ENCODE assay signal across 8 cellular contexts in the genomic region with DNA sequence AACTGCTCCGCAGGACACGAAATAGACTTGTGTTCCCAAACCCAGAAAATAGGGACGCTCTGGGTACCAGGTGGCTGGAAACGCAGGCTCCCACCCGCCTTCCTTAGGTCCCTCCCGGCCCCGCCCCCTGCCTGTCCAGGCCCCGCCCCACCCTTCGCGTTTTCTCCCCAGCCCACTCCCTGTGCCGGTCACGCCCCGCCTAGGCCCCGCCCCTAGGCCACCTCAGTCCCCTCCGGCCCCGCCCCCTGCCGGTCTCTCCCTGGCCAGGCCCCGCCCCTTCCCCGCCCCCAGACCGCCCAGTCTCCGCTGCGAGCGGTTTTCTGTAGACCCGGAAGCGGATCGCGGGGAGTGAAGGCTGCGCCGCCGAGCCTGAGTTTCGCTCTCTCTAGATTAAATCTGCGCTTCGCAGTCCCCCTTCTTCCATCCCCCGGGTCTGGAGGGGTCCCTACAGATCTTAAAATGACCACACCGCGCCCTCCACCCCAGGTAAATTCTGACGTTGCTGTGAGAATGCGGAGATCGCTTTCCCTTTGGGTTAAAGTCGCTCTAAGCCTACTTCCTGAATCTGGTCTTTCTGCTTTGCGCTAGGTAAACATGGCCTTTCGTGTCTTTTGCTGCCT. TPM values are rescaled to one million over a fixed set of nuclear protein-coding genes. Genes with fewer than 3 reads are reported as not detected.
DNase-seq lines count a peak whose midpoint lies in the region; ATAC-seq and TF ChIP-seq lines count a peak whose summit lies in the region.

No MANE protein-coding gene starts in this region.

- intact Hi-C loops in Right ventricle myocardium superior (cut with DNase I): loop anchor here (10.0 kb wide), 1 partner anchor 168 kb away; a partner anchor contains a TSS

- H3K36me3 Mint-ChIP-seq in activated naive CD8-positive, alpha-beta T cell treated with anti-CD3 and anti-CD28 coated beads, Interleukin-2, amount 10 ng/mL, durations not matched to agents 7 days and 5 days: peaks cover 45% of the 10 kb centered on the region

- H3K9me3 ChIP-seq in DND-41 (ENCODE audit: insufficient read depth, low read length, severe bottlenecking) (no peaks in the 10 kb centered on the region), HUES6 (ENCODE audit: control insufficient read depth, insufficient read depth, low read depth, low read length) (peaks cover 23% of the 10 kb centered on the region), SK-N-SH (no peaks in the 10 kb centered on the region), osteoblast (ENCODE audit: low read depth, low read length) (no peaks in the 10 kb centered on the region)

- peaks cover 40% of the 10 kb centered on the region for H3K4me1 ChIP-seq in DND-41 (ENCODE audit: insufficient read depth, low read length)
- 0 out of 2 replicates have a peak, but pooled peaks cover 2% of the 10 kb centered on the region for H3K4me1 ChIP-seq in HUES6 (ENCODE audit: control insufficient read depth, insufficient read depth, low read length)
- H3K4me1 ChIP-seq in SK-N-SH (ENCODE audit: control insufficient read depth in 1 of 2, insufficient read depth in 2 of 2, low read depth in 1 of 2, low read length in 1 of 2): peaks cover 0 to 5% of the 10 kb centered on the region in 2 experiments; a peak in 1 of 4 replicates
- peaks cover 6% of the 10 kb centered on the region for H3K4me1 ChIP-seq in osteoblast (ENCODE audit: insufficient read depth, low read length)

- peak overlapping the region; percentile 77 for H3K9ac ChIP-seq in DND-41 (ENCODE audit: low read depth, low read length)
- peak overlapping the region; percentile 63 for H3K9ac ChIP-seq in HUES6 (ENCODE audit: low read length)
- H3K9ac ChIP-seq in SK-N-SH: peak overlapping the region; percentile 75

- H3K4me3 Mint-ChIP-seq in activated naive CD8-positive, alpha-beta T cell treated with anti-CD3 and anti-CD28 coated beads, Interleukin-2, amount 10 ng/mL, durations not matched to agents 7 days and 5 days: peak overlapping the region; percentile 93

- no peak for TF ChIP-seq EP300 in SK-N-SH (IDR thresholded peaks at IDR 0.05; ENCODE audit: borderline replicate concordance in 1 of 2, low read depth in 1 of 2, low read length in 1 of 2)

- DNase-seq in DND-41: peak; percentile 98
- peak; percentile 99 for DNase-seq in SK-N-SH
- DNase-seq in activated naive CD8-positive, alpha-beta T cell treated with anti-CD3 and anti-CD28 coated beads, Interleukin-2, amount 10 ng/mL, durations not matched to agents 7 days and 5 days: peak; percentile 95
- DNase-seq in Right ventricle myocardium superior: peak; percentile 99
- DNase-seq in osteoblast (ENCODE audit: insufficient read length, low spot score, missing footprints): peak; percentile 98
- DNase-seq in superior temporal gyrus (ENCODE audit: extremely low spot score): peak; percentile 81
- DNase-seq in NCI-H1694 treated with DMSO at 0.1 percent for 48 hours (lab: John Stamatoyannopoulos, UW): no peak

- H3K27ac ChIP-seq in DND-41 (ENCODE audit: low read length) (peak overlapping the region; percentile 96), HUES6 (ENCODE audit: low read depth, low read length) (no peak overlapping the region), SK-N-SH (ENCODE audit: low read depth in 2 of 2, low read length in 1 of 2) (peak overlapping the region; percentile 51 to 56), osteoblast (ENCODE audit: low read depth, low read length) (peak overlapping the region; percentile 57)

- no peaks in the 10 kb centered on the region for H3K27me3 Mint-ChIP-seq in activated naive CD8-positive, alpha-beta T cell treated with anti-CD3 and anti-CD28 coated beads, Interleukin-2, amount 10 ng/mL, durations not matched to agents 7 days and 5 days

- H2AFZ ChIP-seq in DND-41 (ENCODE audit: low read depth, low read length) (peak overlapping the region; percentile 92), SK-N-SH (ENCODE audit: low read depth) (peak overlapping the region; percentile 95; the same call in 1 of the 2 replicates), osteoblast (ENCODE audit: low read length) (peak overlapping the region; percentile 97)

- H3K27ac Mint-ChIP-seq in activated naive CD8-positive, alpha-beta T cell treated with anti-CD3 and anti-CD28 coated beads, Interleukin-2, amount 10 ng/mL, durations not matched to agents 7 days and 5 days: peak overlapping the region; percentile 97

- H4K20me1 ChIP-seq in DND-41 (ENCODE audit: insufficient read depth, low read length) (no peaks in the 10 kb centered on the region), SK-N-SH (ENCODE audit: insufficient read depth) (no peaks in the 10 kb centered on the region), osteoblast (ENCODE audit: insufficient read depth, low read length) (no peaks in the 10 kb centered on the region)

- TF ChIP-seq CTCF in DND-41 (IDR thresholded peaks at IDR 0.05; ENCODE audit: borderline replicate concordance, extremely low read depth, low read length, poor library complexity, severe bottlenecking): no peak
- no peak for TF ChIP-seq CTCF in SK-N-SH (IDR thresholded peaks at IDR 0.05)
- TF ChIP-seq CTCF in osteoblast (IDR thresholded peaks at IDR 0.05; ENCODE audit: extremely low read depth, low read depth, low read length): no peak

- H3K27me3 ChIP-seq in DND-41 (ENCODE audit: insufficient read depth, low read length, poor library complexity) (no peaks in the 10 kb centered on the region), HUES6 (ENCODE audit: control insufficient read depth, insufficient read depth, low read length) (no peaks in the 10 kb centered on the region; the same call in 1 of the 2 replicates), SK-N-SH (ENCODE audit: insufficient read depth) (no peaks in the 10 kb centered on the region), osteoblast (ENCODE audit: insufficient read depth, low read length) (no peaks in the 10 kb centered on the region)

- H3K4me2 ChIP-seq in DND-41 (ENCODE audit: insufficient read depth, low read length) (peak overlapping the region; percentile 90), SK-N-SH (peak overlapping the region; percentile 72), osteoblast (ENCODE audit: insufficient read depth, low read length) (peak overlapping the region; percentile 74)

- H3K9me2 ChIP-seq in SK-N-SH: no peaks in the 10 kb centered on the region

- peaks cover 15% of the 10 kb centered on the region for H3K36me3 ChIP-seq in DND-41 (ENCODE audit: insufficient read depth, low read length)
- H3K36me3 ChIP-seq in HUES6 (ENCODE audit: control insufficient read depth, insufficient read depth, low read length): peaks cover 7% of the 10 kb centered on the region
- H3K36me3 ChIP-seq in SK-N-SH (replicated peaks in 1 of 2; ENCODE audit: control insufficient read depth in 1 of 2, insufficient read depth in 2 of 2, low read length in 1 of 2): peaks cover 0 to 12% of the 10 kb centered on the region in 2 experiments
- peaks cover 9% of the 10 kb centered on the region for H3K36me3 ChIP-seq in osteoblast (ENCODE audit: insufficient read depth, low read length)

- POLR2A ChIA-PET in SK-N-SH (lab: Yijun Ruan, JAX): no interaction called here
- POLR2A ChIA-PET in activated naive CD8-positive, alpha-beta T cell treated with anti-CD3 and anti-CD28 coated beads, Interleukin-2, amount 10 ng/mL, durations not matched to agents 7 days and 5 days (lab: Charles Lee): interaction anchor here (0.6 to 1.0 kb wide), 2 partner anchors 140 to 236 kb away, joined by 3 read pairs; no protein-coding TSS in a partner anchor

- CTCF ChIA-PET in SK-N-SH (lab: Yijun Ruan, JAX): no interaction called here

- ATAC-seq in DND-41 (ENCODE audit: insufficient read depth, low read depth) (peak; percentile 66), Right ventricle myocardium superior (ENCODE audit: poor library complexity) (peak; percentile 97)
- ATAC-seq in activated naive CD8-positive, alpha-beta T cell treated with anti-CD3 and anti-CD28 coated beads, Interleukin-2, amount 10 ng/mL, durations not matched to agents 7 days and 5 days (ENCODE audit: low read depth): peak; percentile 74

- H3K4me1 Mint-ChIP-seq in activated naive CD8-positive, alpha-beta T cell treated with anti-CD3 and anti-CD28 coated beads, Interleukin-2, amount 10 ng/mL, durations not matched to agents 7 days and 5 days: peaks cover 17% of the 10 kb centered on the region

- 12% methylated on average over 28 of the region's 42 CpGs for WGBS in SK-N-SH (ENCODE audit: low lambda C conversion rate)

- peaks cover 20% of the 10 kb centered on the region for H3K79me2 ChIP-seq in DND-41 (ENCODE audit: insufficient read depth, low read length)
- no peaks in the 10 kb centered on the region for H3K79me2 ChIP-seq in SK-N-SH (ENCODE audit: insufficient read depth)
- H3K79me2 ChIP-seq in osteoblast (ENCODE audit: insufficient read depth, low read length): peaks cover 5% of the 10 kb centered on the region

- no peak for TF ChIP-seq RAD21 in SK-N-SH (IDR thresholded peaks at IDR 0.05; ENCODE audit: low read length)

- peaks cover 26% of the 10 kb centered on the region for H3K9me3 Mint-ChIP-seq in activated naive CD8-positive, alpha-beta T cell treated with anti-CD3 and anti-CD28 coated beads, Interleukin-2, amount 10 ng/mL, durations not matched to agents 7 days and 5 days

- peak overlapping the region; percentile 90 to 95; a peak in 3 of 4 replicates for H3K4me3 ChIP-seq in DND-41 (ENCODE audit: low read depth in 1 of 2, low read length in 2 of 2)
- H3K4me3 ChIP-seq in HUES6 (ENCODE audit: low read depth, low read length): peak overlapping the region; percentile 84
- peak overlapping the region; percentile 74 to 98 for H3K4me3 ChIP-seq in SK-N-SH (ENCODE audit: low read depth in 2 of 2, low read length in 1 of 2)
- H3K4me3 ChIP-seq in osteoblast (ENCODE audit: insufficient read depth, low read length): peak overlapping the region; percentile 94

- peaks cover 10% of the 10 kb centered on the region for H3F3A ChIP-seq in SK-N-SH (replicated peaks; ENCODE audit: insufficient read depth)

RNA-seq across cellular contexts. Expression of a gene that starts 3.7 kb away (rescaled TPM):
- polyA plus RNA-seq in SK-N-SH (2012; rRNA removed): 3.2 and 6.0 TPM in 2 replicates
- 3.6 and 5.1 TPM in 2 replicates for polyA plus RNA-seq in SK-N-SH (2012; cell fraction: cytosol; rRNA removed)
- 3.4 and 5.3 TPM in 2 replicates for polyA plus RNA-seq in SK-N-SH (2012; cell fraction: nucleus; rRNA removed)
- 10 to 100 TPM; 11.3 to 11.4 TPM for total RNA-seq in activated naive CD8-positive, alpha-beta T cell treated with anti-CD3 and anti-CD28 coated beads, Interleukin-2, amount 10 ng/mL, durations not matched to agents 7 days and 5 days
- total RNA-seq in Right ventricle myocardium superior: 1.3 TPM
- total RNA-seq in osteoblast: 2.9 and 3.8 TPM in 2 replicates

RNA-seq across cellular contexts. Expression of a gene that starts 38.0 kb away (rescaled TPM):
- polyA plus RNA-seq in SK-N-SH (2012; rRNA removed): 2.2 and 2.6 TPM in 2 replicates
- 2.1 and 2.3 TPM in 2 replicates for polyA plus RNA-seq in SK-N-SH (2012; cell fraction: cytosol; rRNA removed)
- 3.2 and 4.2 TPM in 2 replicates for polyA plus RNA-seq in SK-N-SH (2012; cell fraction: nucleus; rRNA removed)
- 10 to 100 TPM; 17.6 to 17.7 TPM for total RNA-seq in activated naive CD8-positive, alpha-beta T cell treated with anti-CD3 and anti-CD28 coated beads, Interleukin-2, amount 10 ng/mL, durations not matched to agents 7 days and 5 days
- total RNA-seq in Right ventricle myocardium superior (5.8 TPM), osteoblast (9.0 and 12.4 TPM in 2 replicates)

RNA-seq across cellular contexts. Expression of a gene that starts 57.8 kb away (rescaled TPM):
- polyA plus RNA-seq in SK-N-SH (2012; rRNA removed): 6.8 and 10.7 TPM in 2 replicates
- polyA plus RNA-seq in SK-N-SH (2012; cell fraction: cytosol; rRNA removed): 10.5 and 11.2 TPM in 2 replicates
- polyA plus RNA-seq in SK-N-SH (2012; cell fraction: nucleus; rRNA removed): 5.6 and 10.6 TPM in 2 replicates
- 10 to 100 TPM; 17.0 to 17.8 TPM for total RNA-seq in activated naive CD8-positive, alpha-beta T cell treated with anti-CD3 and anti-CD28 coated beads, Interleukin-2, amount 10 ng/mL, durations not matched to agents 7 days and 5 days
- total RNA-seq in Right ventricle myocardium superior (21.1 TPM), osteoblast (14.1 and 21.2 TPM in 2 replicates)
